ENCODE assay signal across 21 cellular contexts in genomic region chr10:19245889-19246841, GRCh38.
"Had no signal": no experiment of that assay in that cellular context is flagged by ENCODE, and none has a peak within 500 bp of the region (broad histone marks: within the 10 kb centered on the region; RNA-seq: fewer than 3 reads in every experiment).

No MANE protein-coding gene starts in this region.

- H3K4me3 ChIP-seq: adrenal gland, body of pancreas, coronary artery, esophagus squamous epithelium, tibial artery, uterus had no signal

- H3K27me3 ChIP-seq: adrenal gland, body of pancreas, esophagus squamous epithelium, tibial artery, uterus had no signal

- H3K36me3 ChIP-seq: adrenal gland, esophagus squamous epithelium, tibial artery, uterus had no signal

- DNase-seq: activated CD4-positive, alpha-beta T cell treated with anti-CD3 and anti-CD28 coated beads for 1 hour; activated CD4-positive, alpha-beta T cell treated with anti-CD3 and anti-CD28 coated beads, Interleukin-2, amount 50 U/mL, for 48 hours; activated naive CD4-positive, alpha-beta T cell treated with anti-CD3 and anti-CD28 coated beads, Interleukin-2, amount 10 ng/mL, durations not matched to agents 7 days and 5 days; activated T-cell treated with anti-CD3 and anti-CD28 coated beads, Interleukin-2, amount 50 U/mL, for 24 hours; adrenal gland; body of pancreas; caudate nucleus; effector CD8-positive, alpha-beta T cell; esophagus squamous epithelium; head of caudate nucleus; left colon; natural killer cell; nucleus accumbens; stimulated activated CD4-positive, alpha-beta T cell treated with anti-CD3 and anti-CD28 coated beads, Interleukin-15, amount 100 ng/mL, for 24 hours; stimulated activated CD4-positive, alpha-beta T cell treated with anti-CD3 and anti-CD28 coated beads, Interleukin-4, amount 100 ng/mL, for 1 hour; stimulated activated naive B cell treated with anti-CD40 and anti-IgM and Interleukin-4, amounts not matched to agents 10 μg/mL and 1 μg/mL and 100 μg/mL, for 72 hours; T-cell; T-helper 9 cell; tibial artery; uterus had no signal

- H3K27ac ChIP-seq: adrenal gland, body of pancreas, coronary artery, esophagus squamous epithelium, tibial artery, uterus had no signal

- H3K4me1 ChIP-seq: adrenal gland, body of pancreas, esophagus squamous epithelium, tibial artery, uterus had no signal

- H3K9me3 ChIP-seq: adrenal gland, body of pancreas, esophagus squamous epithelium, tibial artery, uterus had no signal
